In genomic region chr6:53825514-53826321, GRCh38 we compare ENCODE assay signal across 19 cellular contexts. TPM values are rescaled to one million over a fixed set of nuclear protein-coding genes. Genes with fewer than 3 reads are reported as not detected.
DNase-seq lines count a peak whose midpoint lies in the region; ATAC-seq and TF ChIP-seq lines count a peak whose summit lies in the region.
"Had no signal": no experiment of that assay in that cellular context is flagged by ENCODE, and none has a peak within 500 bp of the region (broad histone marks: within the 10 kb centered on the region; RNA-seq: fewer than 3 reads in every experiment).

No MANE protein-coding gene starts in this region.

- TF ChIP-seq CTCF in OCI-LY3 (IDR thresholded peaks at IDR 0.05; ENCODE audit: low read depth, low read length): no peak

- no peak overlapping the region for H3K27ac ChIP-seq in OCI-LY3 (ENCODE audit: low read length)
- H3K27ac ChIP-seq: gastrocnemius medialis, upper lobe of right lung had no signal

- no peak overlapping the region for H3K4me3 Mint-ChIP-seq in stimulated activated effector memory CD8-positive, alpha-beta T cell treated with anti-CD3 and anti-CD28 coated beads, Interleukin-12 subunit alpha, Interleukin-12 subunit beta, amount 100 ng/mL, for 72 hours
- H3K4me3 Mint-ChIP-seq: activated naive CD8-positive, alpha-beta T cell treated with anti-CD3 and anti-CD28 coated beads, Interleukin-2, amount 10 ng/mL, durations not matched to agents 7 days and 5 days; nephron had no signal

- DNase-seq in sciatic nerve (ENCODE audit: low spot score): no peak
- DNase-seq in stimulated activated effector memory CD8-positive, alpha-beta T cell treated with anti-CD3 and anti-CD28 coated beads, Interleukin-12 subunit alpha, Interleukin-12 subunit beta, amount 100 ng/mL, for 72 hours (ENCODE audit: low spot score in 2 of 2): no peak
- DNase-seq in HPDE6-E6E7 (ENCODE audit: extremely low spot score): no peak
- no peak for DNase-seq in NCI-H2107 (lab: John Stamatoyannopoulos, UW)
- DNase-seq in RKO (ENCODE audit: low spot score): no peak
- DNase-seq: activated CD4-positive, alpha-beta T cell treated with anti-CD3 and anti-CD28 coated beads, Interleukin-2, amount 50 U/mL, for 48 hours; activated naive CD8-positive, alpha-beta T cell treated with anti-CD3 and anti-CD28 coated beads, Interleukin-2, amount 10 ng/mL, durations not matched to agents 7 days and 5 days; activated T-cell treated with anti-CD3 and anti-CD28 coated beads, Interleukin-2, amount 50 U/mL, for 48 hours; central memory CD4-positive, alpha-beta T cell; gastrocnemius medialis; KBM-7; NCI-H1436 treated with DMSO at 0.1 percent for 48 hours; NCI-H510A; stimulated activated CD4-positive, alpha-beta T cell treated with anti-CD3 and anti-CD28 coated beads, Interleukin-1b, Interleukin-23, amount 100 ng/mL, for 48 hours; upper lobe of right lung had no signal

- no peaks in the 10 kb centered on the region for H3K27me3 ChIP-seq in OCI-LY3 (ENCODE audit: low read depth, low read length)
- H3K27me3 ChIP-seq: gastrocnemius medialis, upper lobe of right lung had no signal

- no peak overlapping the region for H2AFZ ChIP-seq in OCI-LY3 (ENCODE audit: low read depth, low read length)

- H3K36me3 ChIP-seq in OCI-LY3 (replicated peaks; ENCODE audit: low read depth, low read length): no peaks in the 10 kb centered on the region
- H3K36me3 ChIP-seq: gastrocnemius medialis, upper lobe of right lung had no signal

- H3K9me3 Mint-ChIP-seq in stimulated activated effector memory CD8-positive, alpha-beta T cell treated with anti-CD3 and anti-CD28 coated beads, Interleukin-12 subunit alpha, Interleukin-12 subunit beta, amount 100 ng/mL, for 72 hours: no peaks in the 10 kb centered on the region
- H3K9me3 Mint-ChIP-seq: activated naive CD8-positive, alpha-beta T cell treated with anti-CD3 and anti-CD28 coated beads, Interleukin-2, amount 10 ng/mL, durations not matched to agents 7 days and 5 days; nephron had no signal

- peaks cover 13% of the 10 kb centered on the region for H3K4me1 ChIP-seq in OCI-LY3 (ENCODE audit: low read length)
- H3K4me1 ChIP-seq: gastrocnemius medialis, upper lobe of right lung had no signal

- intact Hi-C loops in sciatic nerve (cut with DNase I): no loop called here

- H3K4me2 ChIP-seq in OCI-LY3 (ENCODE audit: low read length): peak overlapping the region; percentile 23; the same call in 1 of the 2 replicates

- no peaks in the 10 kb centered on the region for H3K79me2 ChIP-seq in OCI-LY3 (ENCODE audit: low read length)

- H3K27ac Mint-ChIP-seq in stimulated activated effector memory CD8-positive, alpha-beta T cell treated with anti-CD3 and anti-CD28 coated beads, Interleukin-12 subunit alpha, Interleukin-12 subunit beta, amount 100 ng/mL, for 72 hours: no peak overlapping the region
- H3K27ac Mint-ChIP-seq: activated naive CD8-positive, alpha-beta T cell treated with anti-CD3 and anti-CD28 coated beads, Interleukin-2, amount 10 ng/mL, durations not matched to agents 7 days and 5 days; nephron had no signal

- ATAC-seq in GM18511 (IDR thresholded peaks at IDR 0.05; ENCODE audit: unreplicated experiment) (peak; percentile 67), GM21786 (IDR thresholded peaks at IDR 0.05; ENCODE audit: unreplicated experiment) (peak; percentile 40), sciatic nerve (peak; percentile 81)
- no peak for ATAC-seq in stimulated activated effector memory CD8-positive, alpha-beta T cell treated with anti-CD3 and anti-CD28 coated beads, Interleukin-12 subunit alpha, Interleukin-12 subunit beta, amount 100 ng/mL, for 72 hours
- ATAC-seq: gastrocnemius medialis, upper lobe of right lung had no signal

- H3K36me3 Mint-ChIP-seq in stimulated activated effector memory CD8-positive, alpha-beta T cell treated with anti-CD3 and anti-CD28 coated beads, Interleukin-12 subunit alpha, Interleukin-12 subunit beta, amount 100 ng/mL, for 72 hours: no peaks in the 10 kb centered on the region
- H3K36me3 Mint-ChIP-seq: activated naive CD8-positive, alpha-beta T cell treated with anti-CD3 and anti-CD28 coated beads, Interleukin-2, amount 10 ng/mL, durations not matched to agents 7 days and 5 days had no signal

- no peak overlapping the region for H3K4me3 ChIP-seq in OCI-LY3 (ENCODE audit: low read length)
- H3K4me3 ChIP-seq: gastrocnemius medialis, upper lobe of right lung had no signal

- peaks cover 24% of the 10 kb centered on the region for H3K4me1 Mint-ChIP-seq in stimulated activated effector memory CD8-positive, alpha-beta T cell treated with anti-CD3 and anti-CD28 coated beads, Interleukin-12 subunit alpha, Interleukin-12 subunit beta, amount 100 ng/mL, for 72 hours

- no peaks in the 10 kb centered on the region for H3K9me3 ChIP-seq in OCI-LY3 (ENCODE audit: insufficient read depth, low read length)
- H3K9me3 ChIP-seq: gastrocnemius medialis, upper lobe of right lung had no signal

- no peaks in the 10 kb centered on the region for H4K20me1 ChIP-seq in OCI-LY3 (ENCODE audit: insufficient read depth, low read length)

- H3K9ac ChIP-seq in OCI-LY3 (ENCODE audit: low read length): no peak overlapping the region

RNA-seq across cellular contexts. Expression of gene LRRC1, which starts 30.9 kb away (rescaled TPM):
- total RNA-seq in sciatic nerve: 19.5 TPM
